ENCODE assay signal across 13 cellular contexts in genomic region chr2:10002087-10002486, GRCh38. TPM values are rescaled to one million over a fixed set of nuclear protein-coding genes. Genes with fewer than 3 reads are reported as not detected.
A peak's percentile ranks its signal among the peaks of the same experiment; 100 is the strongest.
DNase-seq lines count a peak whose midpoint lies in the region; ATAC-seq and TF ChIP-seq lines count a peak whose summit lies in the region.
"Had no signal": no experiment of that assay in that cellular context is flagged by ENCODE, and none has a peak within 500 bp of the region (broad histone marks: within the 10 kb centered on the region; RNA-seq: fewer than 3 reads in every experiment).

No MANE protein-coding gene starts in this region.

- no peaks in the 10 kb centered on the region for H4K20me1 ChIP-seq in BLaER1 treated with 17β-estradiol and CSF1 and Interleukin-3, amounts not matched to agents 10 nM and 100 nM

- H3K36me3 ChIP-seq in BLaER1 treated with 17β-estradiol and CSF1 and Interleukin-3, amounts not matched to agents 10 nM and 100 nM = no peaks in the 10 kb centered on the region
- H3K36me3 ChIP-seq in SK-N-MC (ENCODE audit: insufficient read depth, low read length) (no peaks in the 10 kb centered on the region), psoas muscle (ENCODE audit: insufficient read depth in 1 of 2, low read depth in 1 of 2) (peaks cover 0 to 1% of the 10 kb centered on the region in 2 donors), uterus (no peaks in the 10 kb centered on the region)

- H3K36me3 Mint-ChIP-seq in CD14-positive monocyte = peaks cover 0 to 7% of the 10 kb centered on the region in 2 donors

- H3K27ac Mint-ChIP-seq in CD14-positive monocyte = peak overlapping the region; percentile 23 to 82 (median 75)
- H3K27ac Mint-ChIP-seq: CD4-positive, alpha-beta T cell had no signal

- H3K4me1 Mint-ChIP-seq in CD14-positive monocyte = peaks cover 20% of the 10 kb centered on the region

- no peak for TF ChIP-seq POLR2A in uterus (IDR thresholded peaks at IDR 0.05)

- H3K27me3 Mint-ChIP-seq in CD14-positive monocyte (ENCODE audit: low read depth in 3 of 3) = peaks cover 21 to 25% (median 21%) of the 10 kb centered on the region in 3 donors

- H3K4me3 ChIP-seq in BLaER1 treated with 17β-estradiol and CSF1 and Interleukin-3, amounts not matched to agents 10 nM and 100 nM = no peak overlapping the region
- H3K4me3 ChIP-seq in SK-N-MC (peak overlapping the region; percentile 50), psoas muscle (no peak overlapping the region), uterus (no peak overlapping the region)
- H3K4me3 ChIP-seq: A549, GM23248 had no signal

- TF ChIP-seq CTCF in CD14-positive monocyte (IDR thresholded peaks at IDR 0.05) = no peak
- TF ChIP-seq CTCF in psoas muscle (IDR thresholded peaks at IDR 0.05) = no peak
- TF ChIP-seq CTCF in uterus (IDR thresholded peaks at IDR 0.05) = no peak

- no peak overlapping the region; a peak in 1 of 22 replicates for H3K9ac ChIP-seq in BLaER1 treated with 17β-estradiol and CSF1 and Interleukin-3, amounts not matched to agents 10 nM and 100 nM
- H3K9ac ChIP-seq in SK-N-MC (ENCODE audit: insufficient read length) = peak overlapping the region; percentile 3
- H3K9ac ChIP-seq: GM23248 had no signal

- H3K27ac ChIP-seq in BLaER1 treated with 17β-estradiol and CSF1 and Interleukin-3, amounts not matched to agents 10 nM and 100 nM = peak overlapping the region in 6 of 11 experiments; percentile 14 to 61 (median 34); a peak in 10 of 22 replicates
- H3K27ac ChIP-seq in SK-N-MC (peak overlapping the region; percentile 90), psoas muscle (peak overlapping the region; percentile 46), uterus (peak overlapping the region in 1 of 2 donors; percentile 13), substantia nigra (ENCODE audit: low read depth, low read length, poor library complexity, severe bottlenecking) (no peak overlapping the region)
- H3K27ac ChIP-seq: A549, GM23248 had no signal

- ATAC-seq in psoas muscle = no peak
- ATAC-seq: A549, HCT116 had no signal

- 71 to 93% (median 89%) methylated on average over 5 of the region's 5 CpGs for WGBS in psoas muscle, 3 donors

- DNase-seq in CD14-positive monocyte (ENCODE audit: low spot score) = no peak
- no peak for DNase-seq in SK-N-MC (ENCODE audit: low read depth, low spot score)
- DNase-seq in psoas muscle = no peak
- no peak for DNase-seq in uterus
- no peak for DNase-seq in HT-29 (ENCODE audit: low spot score)
- DNase-seq in substantia nigra (lab: John Stamatoyannopoulos, UW) = no peak
- DNase-seq: Calu3; CD4-positive, alpha-beta T cell; DMS 273 treated with DMSO at 0.1 percent for 48 hours; GM23248 had no signal

- peaks cover 8 to 14% (median 11%) of the 10 kb centered on the region in 11 experiments; a peak in 18 of 22 replicates for H3K9me3 ChIP-seq in BLaER1 treated with 17β-estradiol and CSF1 and Interleukin-3, amounts not matched to agents 10 nM and 100 nM (replicated peaks in 1 of 11)
- no peaks in the 10 kb centered on the region for H3K9me3 ChIP-seq in SK-N-MC (ENCODE audit: low read depth, low read length)
- no peaks in the 10 kb centered on the region for H3K9me3 ChIP-seq in psoas muscle
- H3K9me3 ChIP-seq in uterus = no peaks in the 10 kb centered on the region
- H3K9me3 ChIP-seq: A549 had no signal

- H3K4me1 ChIP-seq in BLaER1 treated with 17β-estradiol and CSF1 and Interleukin-3, amounts not matched to agents 10 nM and 100 nM = peaks cover 7 to 34% (median 21%) of the 10 kb centered on the region in 10 experiments
- H3K4me1 ChIP-seq in psoas muscle = no peaks in the 10 kb centered on the region
- no peaks in the 10 kb centered on the region for H3K4me1 ChIP-seq in uterus
- H3K4me1 ChIP-seq: A549 had no signal

- peak overlapping the region in 7 of 11 experiments; percentile 17 to 66 (median 50); a peak in 13 of 22 replicates for H3K4me2 ChIP-seq in BLaER1 treated with 17β-estradiol and CSF1 and Interleukin-3, amounts not matched to agents 10 nM and 100 nM
- H3K4me2 ChIP-seq: A549 had no signal

- no peaks in the 10 kb centered on the region for H3K27me3 ChIP-seq in BLaER1 treated with 17β-estradiol and CSF1 and Interleukin-3, amounts not matched to agents 10 nM and 100 nM
- H3K27me3 ChIP-seq in psoas muscle (ENCODE audit: insufficient read depth in 3 of 3, low read length in 2 of 3) (no peaks in the 10 kb centered on the region), uterus (no peaks in the 10 kb centered on the region)

- no peak overlapping the region for H3K4me3 Mint-ChIP-seq in CD14-positive monocyte
- H3K4me3 Mint-ChIP-seq: CD4-positive, alpha-beta T cell had no signal

- H3K9me3 Mint-ChIP-seq in CD14-positive monocyte = peaks cover 0 to 15% (median 8%) of the 10 kb centered on the region in 7 donors
- H3K9me3 Mint-ChIP-seq: CD4-positive, alpha-beta T cell had no signal

- intact Hi-C loops in CD14-positive monocyte (cut with micrococcal nuclease) = no loop called here
- intact Hi-C loops in psoas muscle (cut with DNase I) = no loop called here
- intact Hi-C loops in uterus (cut with DNase I; ENCODE audit: low total_unique reads) = no loop called here

RNA-seq across cellular contexts. Expression of gene KLF11, which starts 41.3 kb away (rescaled TPM):
- polyA plus RNA-seq in CD14-positive monocyte (10 to 100 TPM; 21.0 to 25.3 TPM), psoas muscle (10 to 100 TPM in 1 of 3 donors, 1 to 10 TPM in 2; 7.0 to 11.8 (median 9.6) TPM)
- total RNA-seq in psoas muscle (10 to 100 TPM; 10.6 to 27.0 (median 17.3) TPM), uterus (10 to 100 TPM; 23.4 to 49.9 (median 31.7) TPM)
- 8.5 and 13.8 TPM in 2 replicates for total RNA-seq in HT-29 (2014; rRNA removed; shearing (Covaris generic))

RNA-seq across cellular contexts. Expression of gene GRHL1, which starts 50.6 kb away (rescaled TPM):
- polyA plus RNA-seq in CD14-positive monocyte (not detected), psoas muscle (under 1 TPM; 0.38 to 0.63 (median 0.52) TPM)
- total RNA-seq in psoas muscle (1 to 10 TPM in 2 of 4 donors, under 1 TPM in 2; 0.53 to 1.2 (median 1.1) TPM), uterus (1 to 10 TPM in 2 of 4 donors, under 1 TPM in 2; 0.24 to 2.8 (median 1.4) TPM)
- 5.5 and 8.7 TPM in 2 replicates for total RNA-seq in HT-29 (2014; rRNA removed; shearing (Covaris generic))
